Comparison of ENCODE assay signal across 1 cellular context in genomic region chr2:151789055-151789834, GRCh38.
A peak's percentile ranks its signal among the peaks of the same experiment; 100 is the strongest.
TF ChIP-seq lines count a peak whose summit lies in the region.

No MANE protein-coding gene starts in this region.

TF ChIP-seq in K562, 482 proteins besides CTCF, POLR2A, EP300 and RAD21 (continued from another document and continues in another):
- TF ChIP-seq, protein P1, sequence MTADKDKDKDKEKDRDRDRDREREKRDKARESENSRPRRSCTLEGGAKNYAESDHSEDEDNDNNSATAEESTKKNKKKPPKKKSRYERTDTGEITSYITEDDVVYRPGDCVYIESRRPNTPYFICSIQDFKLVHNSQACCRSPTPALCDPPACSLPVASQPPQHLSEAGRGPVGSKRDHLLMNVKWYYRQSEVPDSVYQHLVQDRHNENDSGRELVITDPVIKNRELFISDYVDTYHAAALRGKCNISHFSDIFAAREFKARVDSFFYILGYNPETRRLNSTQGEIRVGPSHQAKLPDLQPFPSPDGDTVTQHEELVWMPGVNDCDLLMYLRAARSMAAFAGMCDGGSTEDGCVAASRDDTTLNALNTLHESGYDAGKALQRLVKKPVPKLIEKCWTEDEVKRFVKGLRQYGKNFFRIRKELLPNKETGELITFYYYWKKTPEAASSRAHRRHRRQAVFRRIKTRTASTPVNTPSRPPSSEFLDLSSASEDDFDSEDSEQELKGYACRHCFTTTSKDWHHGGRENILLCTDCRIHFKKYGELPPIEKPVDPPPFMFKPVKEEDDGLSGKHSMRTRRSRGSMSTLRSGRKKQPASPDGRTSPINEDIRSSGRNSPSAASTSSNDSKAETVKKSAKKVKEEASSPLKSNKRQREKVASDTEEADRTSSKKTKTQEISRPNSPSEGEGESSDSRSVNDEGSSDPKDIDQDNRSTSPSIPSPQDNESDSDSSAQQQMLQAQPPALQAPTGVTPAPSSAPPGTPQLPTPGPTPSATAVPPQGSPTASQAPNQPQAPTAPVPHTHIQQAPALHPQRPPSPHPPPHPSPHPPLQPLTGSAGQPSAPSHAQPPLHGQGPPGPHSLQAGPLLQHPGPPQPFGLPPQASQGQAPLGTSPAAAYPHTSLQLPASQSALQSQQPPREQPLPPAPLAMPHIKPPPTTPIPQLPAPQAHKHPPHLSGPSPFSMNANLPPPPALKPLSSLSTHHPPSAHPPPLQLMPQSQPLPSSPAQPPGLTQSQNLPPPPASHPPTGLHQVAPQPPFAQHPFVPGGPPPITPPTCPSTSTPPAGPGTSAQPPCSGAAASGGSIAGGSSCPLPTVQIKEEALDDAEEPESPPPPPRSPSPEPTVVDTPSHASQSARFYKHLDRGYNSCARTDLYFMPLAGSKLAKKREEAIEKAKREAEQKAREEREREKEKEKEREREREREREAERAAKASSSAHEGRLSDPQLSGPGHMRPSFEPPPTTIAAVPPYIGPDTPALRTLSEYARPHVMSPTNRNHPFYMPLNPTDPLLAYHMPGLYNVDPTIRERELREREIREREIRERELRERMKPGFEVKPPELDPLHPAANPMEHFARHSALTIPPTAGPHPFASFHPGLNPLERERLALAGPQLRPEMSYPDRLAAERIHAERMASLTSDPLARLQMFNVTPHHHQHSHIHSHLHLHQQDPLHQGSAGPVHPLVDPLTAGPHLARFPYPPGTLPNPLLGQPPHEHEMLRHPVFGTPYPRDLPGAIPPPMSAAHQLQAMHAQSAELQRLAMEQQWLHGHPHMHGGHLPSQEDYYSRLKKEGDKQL (CRISPR knock-in tag; IDR thresholded peaks at IDR 0.05; ENCODE audit: borderline replicate concordance): no peak
- TF ChIP-seq KLF6 (CRISPR knock-in tag; IDR thresholded peaks at IDR 0.05; ENCODE audit: borderline replicate concordance) (no peak), GATA2 (CRISPR knock-in tag; IDR thresholded peaks at IDR 0.05) (peak; percentile 87), FIP1L1 (IDR thresholded peaks at IDR 0.05; ENCODE audit: low read depth, low read length, poor library complexity, severe bottlenecking) (no peak), EP400 (IDR thresholded peaks at IDR 0.05) (peak; percentile 53; the same call in 1 of the 2 replicates), POLR3A (IDR thresholded peaks at IDR 0.05; ENCODE audit: borderline replicate concordance, extremely low read depth, insufficient read depth, insufficient read length) (no peak), KDM5B (IDR thresholded peaks at IDR 0.05; ENCODE audit: insufficient replicate concordance, low read depth, low read length) (no peak), JUNB (CRISPR knock-in tag; conservative IDR thresholded peaks at IDR 0.05) (no peak), MYC (IDR thresholded peaks at IDR 0.05; ENCODE audit: low read depth, low read length) (no peak), MYC (CRISPR knock-in tag; IDR thresholded peaks at IDR 0.05; ENCODE audit: borderline replicate concordance, low read depth) (no peak), ARID1B (IDR thresholded peaks at IDR 0.05) (peak; percentile 98), ZBTB9 (CRISPR knock-in tag; IDR thresholded peaks at IDR 0.05) (no peak), ZNF12 (CRISPR knock-in tag; IDR thresholded peaks at IDR 0.05) (no peak), SRF (CRISPR knock-in tag; IDR thresholded peaks at IDR 0.05) (no peak), ZNF175 (CRISPR knock-in tag; IDR thresholded peaks at IDR 0.05; ENCODE audit: low read depth) (peak; percentile 54; the same call in 1 of the 2 replicates), ZNF224 (CRISPR knock-in tag; IDR thresholded peaks at IDR 0.05) (no peak), PREB (CRISPR knock-in tag; IDR thresholded peaks at IDR 0.05) (no peak), ZNF77 (CRISPR knock-in tag; IDR thresholded peaks at IDR 0.05) (no peak), TEAD1 (CRISPR knock-in tag; IDR thresholded peaks at IDR 0.05) (no peak; a peak in 1 of 4 replicates), ZNF699 (CRISPR knock-in tag; IDR thresholded peaks at IDR 0.05; ENCODE audit: insufficient replicate concordance) (no peak), ZBTB5 (IDR thresholded peaks at IDR 0.05) (no peak), CEBPZ (IDR thresholded peaks at IDR 0.05; ENCODE audit: borderline replicate concordance, low read depth, low read length) (no peak), ESRRA (IDR thresholded peaks at IDR 0.05; ENCODE audit: borderline replicate concordance, low read depth) (no peak), TAF7 (tag; IDR thresholded peaks at IDR 0.05) (no peak), ZBTB7A (IDR thresholded peaks at IDR 0.05; ENCODE audit: borderline replicate concordance, control insufficient read depth, low read depth, low read length) (no peak), NONO (IDR thresholded peaks at IDR 0.05; ENCODE audit: low read depth in 2 of 2, low read length in 1 of 2) (no peak; a peak in 1 of 4 replicates), ZBTB43 (CRISPR knock-in tag; IDR thresholded peaks at IDR 0.05) (no peak), HEY1 (CRISPR knock-in tag; IDR thresholded peaks at IDR 0.05; ENCODE audit: borderline replicate concordance) (no peak), ZNF785 (CRISPR knock-in tag; IDR thresholded peaks at IDR 0.05) (no peak), HDAC6 (IDR thresholded peaks at IDR 0.05; ENCODE audit: low read depth, low read length) (no peak)
- TF ChIP-seq, protein P2, sequence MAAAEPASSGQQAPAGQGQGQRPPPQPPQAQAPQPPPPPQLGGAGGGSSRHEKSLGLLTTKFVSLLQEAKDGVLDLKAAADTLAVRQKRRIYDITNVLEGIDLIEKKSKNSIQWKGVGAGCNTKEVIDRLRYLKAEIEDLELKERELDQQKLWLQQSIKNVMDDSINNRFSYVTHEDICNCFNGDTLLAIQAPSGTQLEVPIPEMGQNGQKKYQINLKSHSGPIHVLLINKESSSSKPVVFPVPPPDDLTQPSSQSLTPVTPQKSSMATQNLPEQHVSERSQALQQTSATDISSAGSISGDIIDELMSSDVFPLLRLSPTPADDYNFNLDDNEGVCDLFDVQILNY (CRISPR knock-in tag; IDR thresholded peaks at IDR 0.05): no peak
- TF ChIP-seq, protein P3, sequence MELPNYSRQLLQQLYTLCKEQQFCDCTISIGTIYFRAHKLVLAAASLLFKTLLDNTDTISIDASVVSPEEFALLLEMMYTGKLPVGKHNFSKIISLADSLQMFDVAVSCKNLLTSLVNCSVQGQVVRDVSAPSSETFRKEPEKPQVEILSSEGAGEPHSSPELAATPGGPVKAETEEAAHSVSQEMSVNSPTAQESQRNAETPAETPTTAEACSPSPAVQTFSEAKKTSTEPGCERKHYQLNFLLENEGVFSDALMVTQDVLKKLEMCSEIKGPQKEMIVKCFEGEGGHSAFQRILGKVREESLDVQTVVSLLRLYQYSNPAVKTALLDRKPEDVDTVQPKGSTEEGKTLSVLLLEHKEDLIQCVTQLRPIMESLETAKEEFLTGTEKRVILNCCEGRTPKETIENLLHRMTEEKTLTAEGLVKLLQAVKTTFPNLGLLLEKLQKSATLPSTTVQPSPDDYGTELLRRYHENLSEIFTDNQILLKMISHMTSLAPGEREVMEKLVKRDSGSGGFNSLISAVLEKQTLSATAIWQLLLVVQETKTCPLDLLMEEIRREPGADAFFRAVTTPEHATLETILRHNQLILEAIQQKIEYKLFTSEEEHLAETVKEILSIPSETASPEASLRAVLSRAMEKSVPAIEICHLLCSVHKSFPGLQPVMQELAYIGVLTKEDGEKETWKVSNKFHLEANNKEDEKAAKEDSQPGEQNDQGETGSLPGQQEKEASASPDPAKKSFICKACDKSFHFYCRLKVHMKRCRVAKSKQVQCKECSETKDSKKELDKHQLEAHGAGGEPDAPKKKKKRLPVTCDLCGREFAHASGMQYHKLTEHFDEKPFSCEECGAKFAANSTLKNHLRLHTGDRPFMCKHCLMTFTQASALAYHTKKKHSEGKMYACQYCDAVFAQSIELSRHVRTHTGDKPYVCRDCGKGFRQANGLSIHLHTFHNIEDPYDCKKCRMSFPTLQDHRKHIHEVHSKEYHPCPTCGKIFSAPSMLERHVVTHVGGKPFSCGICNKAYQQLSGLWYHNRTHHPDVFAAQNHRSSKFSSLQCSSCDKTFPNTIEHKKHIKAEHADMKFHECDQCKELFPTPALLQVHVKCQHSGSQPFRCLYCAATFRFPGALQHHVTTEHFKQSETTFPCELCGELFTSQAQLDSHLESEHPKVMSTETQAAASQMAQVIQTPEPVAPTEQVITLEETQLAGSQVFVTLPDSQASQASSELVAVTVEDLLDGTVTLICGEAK (IDR thresholded peaks at IDR 0.05): no peak
- TF ChIP-seq, protein P3 (CRISPR knock-in tag; IDR thresholded peaks at IDR 0.05): no peak
